In the genomic region with DNA sequence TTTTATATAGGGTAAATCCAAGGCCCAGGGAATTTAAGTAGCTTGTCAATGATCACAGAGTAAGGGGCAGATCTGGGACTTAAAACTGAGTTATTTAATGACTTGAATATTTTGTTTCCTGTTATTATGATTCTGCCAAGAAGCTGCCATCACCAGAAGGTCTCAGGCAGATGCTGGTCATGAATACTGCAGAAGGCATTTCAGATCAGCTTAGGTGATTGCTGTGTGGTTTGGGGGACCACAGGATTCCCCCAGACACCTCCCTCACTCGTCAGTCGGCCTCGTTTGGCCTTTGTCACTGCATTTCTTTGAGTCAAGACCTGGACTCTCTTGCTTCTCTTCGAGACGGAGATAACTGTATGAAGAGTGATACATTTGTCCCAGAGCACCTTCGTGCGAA, we compare ENCODE assay signal across 16 cellular contexts. TPM values are rescaled to one million over a fixed set of nuclear protein-coding genes. Genes with fewer than 3 reads are reported as not detected.
DNase-seq lines count a peak whose midpoint lies in the region; ATAC-seq and TF ChIP-seq lines count a peak whose summit lies in the region.
"Had no signal": no experiment of that assay in that cellular context is flagged by ENCODE, and none has a peak within 500 bp of the region (broad histone marks: within the 10 kb centered on the region; RNA-seq: fewer than 3 reads in every experiment).

No MANE protein-coding gene starts in this region.

- no peak for TF ChIP-seq CTCF in astrocyte of the cerebellum (IDR thresholded peaks at IDR 0.05; ENCODE audit: low read depth, low read length, missing control alignments)

- DNase-seq in GM23248, result peak; percentile 46
- peak; percentile 31 for DNase-seq in astrocyte of the cerebellum (ENCODE audit: low read depth)
- DNase-seq in mesenchymal stem cell, result no peak
- no peak for DNase-seq in middle frontal gyrus (ENCODE audit: extremely low spot score, low spot score)
- no peak for DNase-seq in A172 (ENCODE audit: low spot score)
- no peak for DNase-seq in naive thymus-derived CD8-positive, alpha-beta T cell
- DNase-seq: CD8-positive, alpha-beta T cell; H7; Karpas-422; NCI-H1105; NCI-H1694 treated with DMSO at 0.1 percent for 48 hours; PC-3; SW 1271 had no signal

- no peak overlapping the region for H2BK120ac ChIP-seq in mesenchymal stem cell (ENCODE audit: low read depth, low read length)

- in situ Hi-C loops in GM23248 (cut with MboI), result no loop called here
- in situ Hi-C loops in astrocyte of the cerebellum (cut with HindIII; ENCODE audit: low sequenced_read_pairs), result no loop called here

- no peaks in the 10 kb centered on the region for H3K36me3 ChIP-seq in GM23248 (ENCODE audit: low read depth)
- H3K36me3 ChIP-seq in mesenchymal stem cell (ENCODE audit: control insufficient read depth in 1 of 2, insufficient read depth in 2 of 2, low read depth in 1 of 2, low read length in 2 of 2), result no peaks in the 10 kb centered on the region
- H3K36me3 ChIP-seq: SJSA1 had no signal

- H3K9ac ChIP-seq in GM23248, result 0 out of 2 replicates have a peak overlapping the region, but pooled peaks have one; percentile 12
- no peak overlapping the region for H3K9ac ChIP-seq in mesenchymal stem cell (ENCODE audit: low read length)
- H3K9ac ChIP-seq: BLaER1 had no signal

- peak overlapping the region in 1 of 2 experiments; percentile 30 for H3K18ac ChIP-seq in mesenchymal stem cell (ENCODE audit: low read depth in 1 of 2, low read length in 2 of 2)

- H3K4me3 ChIP-seq in GM23248, result no peak overlapping the region
- H3K4me3 ChIP-seq in astrocyte of the cerebellum (ENCODE audit: low read depth, low read length), result no peak overlapping the region
- no peak overlapping the region for H3K4me3 ChIP-seq in mesenchymal stem cell (ENCODE audit: insufficient read depth in 1 of 2, low read depth in 1 of 2, low read length in 2 of 2)
- H3K4me3 ChIP-seq: BLaER1, SJSA1 had no signal

- H3K27me3 Mint-ChIP-seq in naive thymus-derived CD8-positive, alpha-beta T cell, result no peaks in the 10 kb centered on the region

- H4K8ac ChIP-seq in mesenchymal stem cell (ENCODE audit: low read length), result peak overlapping the region; percentile 41

- H3K27ac ChIP-seq in GM23248 (peak overlapping the region; percentile 36), mesenchymal stem cell (ENCODE audit: low read length, poor library complexity, severe bottlenecking) (no peak overlapping the region)
- H3K27ac ChIP-seq: BLaER1, SJSA1 had no signal

- H3K23ac ChIP-seq in mesenchymal stem cell (ENCODE audit: low read length in 2 of 2), result no peak overlapping the region

- peaks cover 9% of the 10 kb centered on the region for H3F3A ChIP-seq in GM23248 (ENCODE audit: insufficient read depth)

- peaks cover 33% of the 10 kb centered on the region for H3K4me1 ChIP-seq in GM23248 (ENCODE audit: insufficient read depth)
- H3K4me1 ChIP-seq in mesenchymal stem cell (ENCODE audit: control insufficient read depth, insufficient read depth, low read depth, low read length), result peaks cover 10% of the 10 kb centered on the region

- no peaks in the 10 kb centered on the region for H3K9me3 ChIP-seq in GM23248 (ENCODE audit: low read depth)
- H3K9me3 ChIP-seq in mesenchymal stem cell (ENCODE audit: control insufficient read depth, low read length), result no peaks in the 10 kb centered on the region
- H3K9me3 ChIP-seq: SJSA1 had no signal

- no peak overlapping the region for H2BK15ac ChIP-seq in mesenchymal stem cell (ENCODE audit: low read depth, poor library complexity, severe bottlenecking)

- H3K4ac ChIP-seq in mesenchymal stem cell (ENCODE audit: low read depth in 1 of 2, low read length in 2 of 2), result no peak overlapping the region

- H3K14ac ChIP-seq in mesenchymal stem cell (ENCODE audit: low read length in 2 of 2), result no peak overlapping the region

- WGBS in GM23248 (ENCODE audit: low coverage in 1 of 2, low lambda C conversion rate in 2 of 2, missing lambda C conversion rate in 2 of 2), 2 experiments, result 64 to 68% methylated on average over 7 of the region's 7 CpGs
- WGBS in mesenchymal stem cell, result 97% methylated on average over 7 of the region's 7 CpGs

- no peaks in the 10 kb centered on the region for H3K36me3 Mint-ChIP-seq in naive thymus-derived CD8-positive, alpha-beta T cell
- H3K36me3 Mint-ChIP-seq: CD8-positive, alpha-beta T cell had no signal

- no peak overlapping the region for H2AFZ ChIP-seq in GM23248
- H2AFZ ChIP-seq in mesenchymal stem cell (ENCODE audit: low read depth, low read length), result no peak overlapping the region

- peaks cover 4 to 8% (median 6%) of the 10 kb centered on the region in 4 donors for H3K4me1 Mint-ChIP-seq in naive thymus-derived CD8-positive, alpha-beta T cell

- H3K4me2 ChIP-seq in GM23248 (ENCODE audit: unreplicated experiment) (peak overlapping the region; percentile 11), mesenchymal stem cell (ENCODE audit: low read length, poor library complexity, severe bottlenecking) (no peak overlapping the region)
- H3K4me2 ChIP-seq: BLaER1 had no signal

- H3K4me3 Mint-ChIP-seq in naive thymus-derived CD8-positive, alpha-beta T cell, result no peak overlapping the region
- H3K4me3 Mint-ChIP-seq: CD8-positive, alpha-beta T cell had no signal

- H4K20me1 ChIP-seq in GM23248 (ENCODE audit: insufficient read depth), result no peaks in the 10 kb centered on the region

- no peak overlapping the region for H2BK5ac ChIP-seq in mesenchymal stem cell (ENCODE audit: low read depth, low read length, poor library complexity, severe bottlenecking)

- peak overlapping the region in 1 of 10 donors; percentile 78 for H3K27ac Mint-ChIP-seq in naive thymus-derived CD8-positive, alpha-beta T cell
- H3K27ac Mint-ChIP-seq: CD8-positive, alpha-beta T cell had no signal

- H3K9me3 Mint-ChIP-seq in naive thymus-derived CD8-positive, alpha-beta T cell, result no peaks in the 10 kb centered on the region
- H3K9me3 Mint-ChIP-seq: CD8-positive, alpha-beta T cell had no signal

- H3K79me2 ChIP-seq in GM23248 (ENCODE audit: insufficient read depth), result peaks cover 64% of the 10 kb centered on the region

- no peaks in the 10 kb centered on the region for H3K9me2 ChIP-seq in GM23248 (ENCODE audit: insufficient read depth)

- H3K27me3 ChIP-seq in GM23248 (replicated peaks; ENCODE audit: insufficient read depth) (no peaks in the 10 kb centered on the region), mesenchymal stem cell (ENCODE audit: control insufficient read depth in 1 of 2, insufficient read depth in 1 of 2, low read length in 2 of 2) (no peaks in the 10 kb centered on the region)
- H3K27me3 ChIP-seq: BLaER1, SJSA1 had no signal

- no peak overlapping the region for H2AK5ac ChIP-seq in mesenchymal stem cell (ENCODE audit: low read length, severe bottlenecking)

- POLR2A ChIA-PET in naive thymus-derived CD8-positive, alpha-beta T cell (lab: Charles Lee), result no interaction called here

- no peak overlapping the region for H2BK12ac ChIP-seq in mesenchymal stem cell (ENCODE audit: low read length in 2 of 2)

- H4K91ac ChIP-seq in mesenchymal stem cell (ENCODE audit: low read length), result no peak overlapping the region

- ATAC-seq in HG03045 (IDR thresholded peaks at IDR 0.05; ENCODE audit: unreplicated experiment), result no peak
- no peak for ATAC-seq in naive thymus-derived CD8-positive, alpha-beta T cell
- ATAC-seq: CD8-positive, alpha-beta T cell; PC-3 had no signal

- H3K79me1 ChIP-seq in mesenchymal stem cell (replicated peaks; ENCODE audit: low read length, poor library complexity, severe bottlenecking), result peaks cover 43% of the 10 kb centered on the region

RNA-seq across cellular contexts. Expression of a gene that starts 47.6 kb away (rescaled TPM):
- total RNA-seq in GM23248 (2014; rRNA removed; shearing (Covaris generic)), result 15.8 and 29.9 TPM in 2 replicates
- polyA plus RNA-seq in GM23248 (2016; fragmentation: Nextera tagmentation; extraction: Ambion mirVana), result 6.2 and 6.6 TPM in 2 replicates
- polyA plus RNA-seq in mesenchymal stem cell (2013, experiment 1 of 2), result 25.6 TPM
- polyA plus RNA-seq in mesenchymal stem cell (2013, experiment 2 of 2), result 23.8 TPM
- total RNA-seq in A172 (2014; rRNA removed; shearing (Covaris generic)), result 9.5 and 12.4 TPM in 2 replicates
- 1,000 to 10,000 TPM; 1,491 to 1,493 TPM for total RNA-seq in naive thymus-derived CD8-positive, alpha-beta T cell
- 100 to 1,000 TPM; 111 to 153 (median 148) TPM for polyA plus RNA-seq in naive thymus-derived CD8-positive, alpha-beta T cell

Comparison
In these comparisons a context has a peak if more than half of its experiments do, and no peak if none do; other contexts are left out.
1. DNase-seq: peak in GM23248 (single experiment) and astrocyte of the cerebellum (single experiment); none in mesenchymal stem cell (single experiment), middle frontal gyrus (single experiment), A172 (single experiment) and naive thymus-derived CD8-positive, alpha-beta T cell (0 of 10).
2. RNA of a gene that starts 47.6 kb away (total RNA-seq): 1,491 to 1,493 TPM in naive thymus-derived CD8-positive, alpha-beta T cell; 15.8 to 29.9 TPM in GM23248 and 9.5 to 12.4 TPM in A172; every median in the first group is over 10 times any median in the second.